28 cellular contexts compared by ENCODE assay signal in the genomic region with DNA sequence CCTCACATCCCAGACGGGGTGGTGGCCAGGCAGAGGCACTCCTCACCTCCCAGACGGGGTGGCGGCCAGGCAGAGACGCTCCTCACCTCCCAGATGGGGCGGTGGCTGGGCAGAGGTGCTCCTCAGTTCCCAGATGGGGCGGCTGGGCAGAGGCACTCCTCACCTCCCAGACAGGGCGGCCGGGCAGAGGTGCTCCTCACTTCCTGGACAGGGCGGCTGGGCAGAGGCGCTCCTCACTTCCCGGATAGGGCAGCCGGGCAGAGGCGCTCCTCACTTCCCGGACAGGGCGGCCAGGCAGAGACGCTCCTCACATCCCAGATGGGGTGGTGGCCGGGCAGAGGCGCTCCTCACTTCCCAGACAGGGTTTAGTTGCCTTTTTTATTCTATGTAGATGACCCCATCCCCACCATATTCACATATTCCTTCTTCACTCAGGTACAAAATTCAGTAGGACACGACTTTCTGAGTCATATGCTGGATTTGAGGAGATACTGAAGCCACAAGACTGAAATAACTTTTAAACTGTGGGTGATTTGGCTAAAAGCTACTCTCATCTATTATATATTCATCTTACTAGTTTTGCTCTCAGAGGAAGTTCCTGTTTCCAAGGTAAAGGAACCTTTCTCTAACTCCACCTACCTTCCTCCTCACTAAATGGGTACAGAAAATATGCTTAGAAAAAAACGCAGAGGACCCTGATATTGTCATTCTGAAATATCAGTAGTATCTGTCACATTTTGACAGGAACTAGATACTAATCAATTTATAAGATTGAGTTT. TPM values are rescaled to one million over a fixed set of nuclear protein-coding genes. Genes with fewer than 3 reads are reported as not detected.
"Had no signal": no experiment of that assay in that cellular context is flagged by ENCODE, and none has a peak within 500 bp of the region (broad histone marks: within the 10 kb centered on the region; RNA-seq: fewer than 3 reads in every experiment).

No MANE protein-coding gene starts in this region.

- H3K4me3 Mint-ChIP-seq: activated CD4-positive, alpha-beta T cell treated with anti-CD3 and anti-CD28 coated beads for 36 hours; activated CD8-positive, alpha-beta T cell treated with anti-CD3 and anti-CD28 coated beads for 36 hours; activated naive CD8-positive, alpha-beta T cell treated with anti-CD3 and anti-CD28 coated beads, Interleukin-2, amount 50 U/mL, for 24 hours; activated T-cell treated with anti-CD3 and anti-CD28 coated beads, Interleukin-2, amount 50 U/mL, for 24 hours had no signal

- H3K4me1 Mint-ChIP-seq: activated CD4-positive, alpha-beta T cell treated with anti-CD3 and anti-CD28 coated beads for 36 hours had no signal

- H3K4me3 ChIP-seq: ascending aorta, body of pancreas, MG63, Peyer's patch, SJCRH30 had no signal

- H3K36me3 ChIP-seq: ascending aorta, MG63, Peyer's patch, SJCRH30 had no signal

- H3K9me2 ChIP-seq: SK-N-SH had no signal

- ATAC-seq: activated CD4-positive, alpha-beta T cell treated with anti-CD3 and anti-CD28 coated beads for 36 hours; activated CD8-positive, alpha-beta T cell treated with anti-CD3 and anti-CD28 coated beads for 36 hours; activated naive CD4-positive, alpha-beta T cell treated with anti-CD3 and anti-CD28 coated beads, Interleukin-2, amount 50 U/mL, for 72 hours; activated naive CD8-positive, alpha-beta T cell treated with anti-CD3 and anti-CD28 coated beads, Interleukin-2, amount 50 U/mL, for 24 hours; body of pancreas had no signal

- H3K9ac ChIP-seq: SK-N-SH had no signal

- H3K27ac Mint-ChIP-seq: activated CD4-positive, alpha-beta T cell treated with anti-CD3 and anti-CD28 coated beads for 36 hours; activated CD8-positive, alpha-beta T cell treated with anti-CD3 and anti-CD28 coated beads for 36 hours; activated naive CD4-positive, alpha-beta T cell treated with anti-CD3 and anti-CD28 coated beads, Interleukin-2, amount 50 U/mL, for 72 hours; activated naive CD8-positive, alpha-beta T cell treated with anti-CD3 and anti-CD28 coated beads, Interleukin-2, amount 50 U/mL, for 24 hours; activated T-cell treated with anti-CD3 and anti-CD28 coated beads, Interleukin-2, amount 50 U/mL, for 24 hours had no signal

- DNase-seq: activated CD4-positive, alpha-beta T cell treated with anti-CD3 and anti-CD28 coated beads for 36 hours; activated CD8-positive, alpha-beta T cell treated with anti-CD3 and anti-CD28 coated beads for 36 hours; activated effector memory CD4-positive, alpha-beta T cell treated with anti-CD3 and anti-CD28 coated beads, Interleukin-2, amount 50 U/mL, for 16 hours; activated naive CD4-positive, alpha-beta T cell treated with Interleukin-2 at 50 U/mL for 16 hours; activated naive CD8-positive, alpha-beta T cell treated with anti-CD3 and anti-CD28 coated beads, Interleukin-2, amount 50 U/mL, for 24 hours; activated T-cell treated with anti-CD3 and anti-CD28 coated beads, Interleukin-2, amount 50 U/mL, for 24 hours; amniotic stem cell; body of pancreas; MG63; MV-4-11; NCI-H1092 treated with DMSO at 0.1 percent for 48 hours; NCI-H1436; NCI-H1694 treated with DMSO at 0.1 percent for 48 hours; NCI-H2029 treated with DMSO at 0.1 percent for 48 hours; NCI-H345; NCI-H510A treated with DMSO at 0.1 percent for 48 hours; NCI-H69; NK-92 treated with Interleukin-12 subunit alpha and Interleukin-12 subunit beta, amount 100 ng/mL, for 24 hours; Peyer's patch; Right ventricle myocardium superior; SJCRH30; SK-N-SH; T-helper 1 cell had no signal

- H3K9me3 Mint-ChIP-seq: activated CD8-positive, alpha-beta T cell treated with anti-CD3 and anti-CD28 coated beads for 36 hours had no signal

- H3K4me2 ChIP-seq: SK-N-SH had no signal

- H3K27me3 ChIP-seq: ascending aorta, body of pancreas, Peyer's patch, SJCRH30 had no signal

- H3K27ac ChIP-seq: ascending aorta, body of pancreas, Peyer's patch, RWPE1, SJCRH30, VCaP had no signal

- H3K4me1 ChIP-seq: body of pancreas had no signal

- H3K9me3 ChIP-seq: ascending aorta, Peyer's patch, SJCRH30, SK-N-SH had no signal

RNA-seq across cellular contexts. Expression of a gene that starts 54.4 kb away (rescaled TPM):
- total RNA-seq: bronchial epithelial cell had no signal
